In the genomic region with DNA sequence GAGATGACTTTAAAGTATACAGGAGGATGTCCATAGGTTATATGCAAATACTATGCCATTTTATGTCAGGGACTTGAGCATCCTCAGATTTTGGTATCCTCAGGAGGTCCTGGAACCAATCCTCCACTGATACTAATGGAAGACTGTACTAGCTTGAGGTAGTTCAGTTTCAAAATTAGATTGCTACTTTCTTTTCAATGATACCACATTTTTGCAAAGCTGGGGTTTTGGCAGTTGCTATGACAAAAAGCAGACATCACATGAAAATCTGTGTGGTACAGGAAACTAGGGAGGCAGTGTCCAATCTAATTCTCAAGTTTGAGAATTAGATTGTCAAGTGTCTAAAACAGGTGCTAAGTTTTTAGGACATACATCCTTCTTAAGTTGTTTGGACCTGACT, we compare ENCODE assay signal across 25 cellular contexts.
"Had no signal": no experiment of that assay in that cellular context is flagged by ENCODE, and none has a peak within 500 bp of the region (broad histone marks: within the 10 kb centered on the region; RNA-seq: fewer than 3 reads in every experiment).

No MANE protein-coding gene starts in this region.

- H3K27ac ChIP-seq: colonic mucosa, esophagus muscularis mucosa, foreskin keratinocyte, gastroesophageal sphincter, heart left ventricle, hepatocyte, left lung, psoas muscle, skin epidermis, spleen, thyroid gland had no signal

- H2AFZ ChIP-seq: hepatocyte had no signal

- H3K4me1 ChIP-seq: colonic mucosa, foreskin keratinocyte, left lung, spleen, thyroid gland had no signal

- H3K4me2 ChIP-seq: hepatocyte had no signal

- H3K27me3 Mint-ChIP-seq: dendritic cell treated with granulocyte-macrophage colony-stimulating factor and Interleukin-4, amounts not matched to agents 40 ng/mL and 50 ng/mL, for 4 days; naive thymus-derived CD4-positive, alpha-beta T cell; stimulated activated memory B cell treated with anti-CD40 and anti-IgM and Interleukin-4, amounts not matched to agents 10 μg/mL and 1 μg/mL and 100 μg/mL, for 72 hours; stimulated activated naive CD8-positive, alpha-beta T cell treated with anti-CD3 and anti-CD28 coated beads, Interleukin-15, Interleukin-2, amounts not matched to agents 100 ng/mL and 50 ng/mL, for 24 hours had no signal

- H3K36me3 ChIP-seq: colonic mucosa, thyroid gland had no signal

- H3K27me3 ChIP-seq: colonic mucosa, esophagus muscularis mucosa, foreskin keratinocyte, gastroesophageal sphincter, heart left ventricle, hepatocyte, left lung, spleen, thyroid gland had no signal

- H3K4me3 ChIP-seq: colonic mucosa, esophagus muscularis mucosa, gastroesophageal sphincter, heart left ventricle, hepatocyte, left lung, psoas muscle, skin epidermis, spleen, thyroid gland had no signal

- H3K4me3 Mint-ChIP-seq: dendritic cell treated with granulocyte-macrophage colony-stimulating factor and Interleukin-4, amounts not matched to agents 40 ng/mL and 50 ng/mL, for 4 days; endodermal cell; naive thymus-derived CD4-positive, alpha-beta T cell; nephron progenitor cell; stimulated activated memory B cell treated with anti-CD40 and anti-IgM and Interleukin-4, amounts not matched to agents 10 μg/mL and 1 μg/mL and 100 μg/mL, for 72 hours; stimulated activated naive CD8-positive, alpha-beta T cell treated with anti-CD3 and anti-CD28 coated beads, Interleukin-15, Interleukin-2, amounts not matched to agents 100 ng/mL and 50 ng/mL, for 24 hours had no signal

- H3K4me1 Mint-ChIP-seq: nephron progenitor cell had no signal

- H3K9me3 ChIP-seq: colonic mucosa, psoas muscle, thyroid gland had no signal

- DNase-seq: colonic mucosa; effector CD8-positive, alpha-beta T cell; endodermal cell; foreskin keratinocyte; heart left ventricle; left cardiac atrium; left lung; mesenchymal stem cell; midbrain; naive thymus-derived CD4-positive, alpha-beta T cell; nephron progenitor cell; nucleus accumbens; psoas muscle; right cardiac atrium; spleen; stimulated activated CD4-positive, alpha-beta T cell treated with anti-CD3 and anti-CD28 coated beads, Interleukin-4, amount 100 ng/mL, for 4 hours; thyroid gland; trophoblast cell had no signal

- ATAC-seq: foreskin keratinocyte; gastroesophageal sphincter; heart left ventricle; left cardiac atrium; left lung; naive thymus-derived CD4-positive, alpha-beta T cell; psoas muscle; right cardiac atrium; stimulated activated memory B cell treated with anti-CD40 and anti-IgM and Interleukin-4, amounts not matched to agents 10 μg/mL and 1 μg/mL and 100 μg/mL, for 72 hours had no signal

- H3K27ac Mint-ChIP-seq: dendritic cell treated with granulocyte-macrophage colony-stimulating factor and Interleukin-4, amounts not matched to agents 40 ng/mL and 50 ng/mL, for 4 days; endodermal cell; naive thymus-derived CD4-positive, alpha-beta T cell; nephron progenitor cell; stimulated activated memory B cell treated with anti-CD40 and anti-IgM and Interleukin-4, amounts not matched to agents 10 μg/mL and 1 μg/mL and 100 μg/mL, for 72 hours; stimulated activated naive CD8-positive, alpha-beta T cell treated with anti-CD3 and anti-CD28 coated beads, Interleukin-15, Interleukin-2, amounts not matched to agents 100 ng/mL and 50 ng/mL, for 24 hours had no signal
